8 cellular contexts compared by ENCODE assay signal in genomic region chr2:218368150-218368528, GRCh38. TPM values are rescaled to one million over a fixed set of nuclear protein-coding genes. Genes with fewer than 3 reads are reported as not detected.
A peak's percentile ranks its signal among the peaks of the same experiment; 100 is the strongest.
DNase-seq lines count a peak whose midpoint lies in the region; ATAC-seq and TF ChIP-seq lines count a peak whose summit lies in the region.

No MANE protein-coding gene starts in this region.

- H4K20me1 ChIP-seq in SK-N-SH (ENCODE audit: insufficient read depth): no peaks in the 10 kb centered on the region

- POLR2A ChIA-PET in SK-N-SH (lab: Yijun Ruan, JAX): no interaction called here

- in situ Hi-C loops in gastrocnemius medialis (cut with MboI; ENCODE audit: low sequenced_read_pairs in 4 of 4): loop anchor here in 1 of 4 donors (25.0 kb wide), 1 partner anchor 181 kb away; no protein-coding TSS in a partner anchor

- H3K4me1 ChIP-seq in left ventricle myocardium inferior (peaks cover 21% of the 10 kb centered on the region), gastrocnemius medialis (peaks cover 0 to 5% of the 10 kb centered on the region in 2 donors), SK-N-SH (ENCODE audit: control insufficient read depth in 1 of 2, insufficient read depth in 2 of 2, low read depth in 1 of 2, low read length in 1 of 2) (no peaks in the 10 kb centered on the region; a peak in 1 of 4 replicates)

- CTCF ChIA-PET in SK-N-SH (lab: Yijun Ruan, JAX): interaction anchor here (1.6 kb wide), 1 partner anchor 28 kb away, joined by 4 read pairs; no protein-coding TSS in a partner anchor

- no peaks in the 10 kb centered on the region for H3K9me2 ChIP-seq in SK-N-SH

- no peak for TF ChIP-seq EP300 in SK-N-SH (IDR thresholded peaks at IDR 0.05; ENCODE audit: borderline replicate concordance in 1 of 2, low read depth in 1 of 2, low read length in 1 of 2)

- H3K27me3 ChIP-seq in left ventricle myocardium inferior (ENCODE audit: low read depth) (no peaks in the 10 kb centered on the region), gastrocnemius medialis (no peaks in the 10 kb centered on the region), SK-N-SH (ENCODE audit: insufficient read depth) (no peaks in the 10 kb centered on the region)

- H3K36me3 ChIP-seq in left ventricle myocardium inferior: no peaks in the 10 kb centered on the region
- no peaks in the 10 kb centered on the region for H3K36me3 ChIP-seq in gastrocnemius medialis
- H3K36me3 ChIP-seq in SK-N-SH (replicated peaks in 1 of 2; ENCODE audit: control insufficient read depth in 1 of 2, insufficient read depth in 2 of 2, low read length in 1 of 2): no peaks in the 10 kb centered on the region

- H2AFZ ChIP-seq in SK-N-SH (ENCODE audit: low read depth): no peak overlapping the region

- no peak for TF ChIP-seq CTCF in GM12864 (IDR thresholded peaks at IDR 0.05; ENCODE audit: low read depth, low read length, missing control alignments)
- TF ChIP-seq CTCF in WI38 (IDR thresholded peaks at IDR 0.05; ENCODE audit: low read depth, low read length): no peak
- TF ChIP-seq CTCF in left ventricle myocardium inferior (IDR thresholded peaks at IDR 0.05; ENCODE audit: borderline replicate concordance): no peak
- TF ChIP-seq CTCF in gastrocnemius medialis (IDR thresholded peaks at IDR 0.05 in 4 of 5, conservative IDR thresholded peaks at IDR 0.05 in 1 of 5): no peak
- TF ChIP-seq CTCF in SK-N-SH (IDR thresholded peaks at IDR 0.05): no peak

- intact Hi-C loops in left ventricle myocardium inferior (cut with micrococcal nuclease): no loop called here
- intact Hi-C loops in gastrocnemius medialis (cut with DNase I; ENCODE audit: low total_unique reads): no loop called here

- H3K79me2 ChIP-seq in SK-N-SH (ENCODE audit: insufficient read depth): no peaks in the 10 kb centered on the region

- peak overlapping the region; percentile 96 for H3K27ac ChIP-seq in left ventricle myocardium inferior (replicated peaks)
- H3K27ac ChIP-seq in gastrocnemius medialis: peak overlapping the region; percentile 76 to 87 (median 80)
- no peak overlapping the region for H3K27ac ChIP-seq in SK-N-SH (ENCODE audit: low read depth in 2 of 2, low read length in 1 of 2)

- H3K4me2 ChIP-seq in SK-N-SH: no peak overlapping the region

- WGBS in SK-N-SH (ENCODE audit: low lambda C conversion rate): 87% methylated on average over 21 of the region's 21 CpGs

- TF ChIP-seq POLR2A in gastrocnemius medialis (IDR thresholded peaks at IDR 0.05): no peak

- H3F3A ChIP-seq in SK-N-SH (replicated peaks; ENCODE audit: insufficient read depth): no peaks in the 10 kb centered on the region

- H3K9me3 ChIP-seq in left ventricle myocardium inferior (replicated peaks): peaks cover 7% of the 10 kb centered on the region
- H3K9me3 ChIP-seq in gastrocnemius medialis: no peaks in the 10 kb centered on the region
- no peaks in the 10 kb centered on the region for H3K9me3 ChIP-seq in SK-N-SH

- no peak for ATAC-seq in gastrocnemius medialis
- ATAC-seq in HG03135 (IDR thresholded peaks at IDR 0.05; ENCODE audit: unreplicated experiment): no peak

- TF ChIP-seq RAD21 in SK-N-SH (IDR thresholded peaks at IDR 0.05; ENCODE audit: low read length): no peak

- no peak overlapping the region for H3K9ac ChIP-seq in SK-N-SH

- H3K4me3 ChIP-seq in GM12864 (ENCODE audit: low read depth, low read length) (peak overlapping the region; percentile 68), WI38 (ENCODE audit: low read depth, low read length) (peak overlapping the region; percentile 32), left ventricle myocardium inferior (peak overlapping the region; percentile 76), gastrocnemius medialis (peak overlapping the region; percentile 45 to 69 (median 62)), SK-N-SH (ENCODE audit: low read depth in 2 of 2, low read length in 1 of 2) (peak overlapping the region in 1 of 2 experiments; percentile 15; a peak in 1 of 4 replicates)

- DNase-seq in GM12864 (ENCODE audit: low read depth): no peak
- no peak for DNase-seq in left ventricle myocardium inferior
- no peak for DNase-seq in gastrocnemius medialis
- no peak for DNase-seq in COLO668 (lab: John Stamatoyannopoulos, UW; ENCODE audit: unreplicated experiment)
- no peak for DNase-seq in COR-L47 (lab: John Stamatoyannopoulos, UW)
- DNase-seq in SK-N-SH: no peak

TF ChIP-seq in SK-N-SH, 30 proteins besides CTCF, POLR2A, EP300 and RAD21 (continues in another document):
- TF ChIP-seq TCF12 (IDR thresholded peaks at IDR 0.05): no peak
- no peak for TF ChIP-seq JUND (IDR thresholded peaks at IDR 0.05)
- no peak for TF ChIP-seq MXI1 (IDR thresholded peaks at IDR 0.05; ENCODE audit: low read depth, low read length)
- TF ChIP-seq GATA2 (CRISPR knock-in tag; IDR thresholded peaks at IDR 0.05): no peak
- TF ChIP-seq USF2 (IDR thresholded peaks at IDR 0.05; ENCODE audit: borderline replicate concordance, low read depth, low read length): no peak
- no peak for TF ChIP-seq MAX (IDR thresholded peaks at IDR 0.05; ENCODE audit: low read depth)
- no peak for TF ChIP-seq USF1 (IDR thresholded peaks at IDR 0.05; ENCODE audit: borderline replicate concordance, low read depth)
- TF ChIP-seq TAF1 (IDR thresholded peaks at IDR 0.05; ENCODE audit: borderline replicate concordance, low read depth, low read length): no peak
- no peak for TF ChIP-seq ZBTB33 (IDR thresholded peaks at IDR 0.05; ENCODE audit: borderline replicate concordance, low read depth)
- TF ChIP-seq RCOR1 (IDR thresholded peaks at IDR 0.05; ENCODE audit: low read length): no peak
- TF ChIP-seq SIN3A (IDR thresholded peaks at IDR 0.05; ENCODE audit: borderline replicate concordance, low read depth, low read length): no peak
- TF ChIP-seq NRF1 (IDR thresholded peaks at IDR 0.05; ENCODE audit: low read depth, low read length): no peak
- TF ChIP-seq EZH2phosphoT487 (IDR thresholded peaks at IDR 0.05; ENCODE audit: borderline replicate concordance, low read depth): no peak
- no peak for TF ChIP-seq RXRA (IDR thresholded peaks at IDR 0.05; ENCODE audit: borderline replicate concordance, low read depth)

RNA-seq across cellular contexts. Expression of gene CATIP, which starts 11.5 kb away (rescaled TPM):
- total RNA-seq in left ventricle myocardium inferior: not detected
- not detected for total RNA-seq in gastrocnemius medialis
- polyA plus RNA-seq in SK-N-SH (2012; rRNA removed): 0.18 and 0.26 TPM in 2 replicates
- polyA plus RNA-seq in SK-N-SH (2012; cell fraction: cytosol; rRNA removed): 0.08 and 0.12 TPM in 2 replicates
- 0.64 and 0.94 TPM in 2 replicates for polyA plus RNA-seq in SK-N-SH (2012; cell fraction: nucleus; rRNA removed)

RNA-seq across cellular contexts. Expression of gene SLC11A1, which starts 13.9 kb away (rescaled TPM):
- total RNA-seq in left ventricle myocardium inferior (6.4 TPM), gastrocnemius medialis (1 to 10 TPM; 1.1 to 6.3 (median 4.5) TPM)
- polyA plus RNA-seq in SK-N-SH (2012; rRNA removed): 0.26 and 0.31 TPM in 2 replicates
- polyA plus RNA-seq in SK-N-SH (2012; cell fraction: cytosol; rRNA removed): 0.13 and 0.24 TPM in 2 replicates
- polyA plus RNA-seq in SK-N-SH (2012; cell fraction: nucleus; rRNA removed): 0.25 and 0.56 TPM in 2 replicates

RNA-seq across cellular contexts. Expression of gene CTDSP1, which starts 31.5 kb away (rescaled TPM):
- total RNA-seq in left ventricle myocardium inferior (81.5 TPM), gastrocnemius medialis (10 to 100 TPM; 46.7 to 77.4 (median 53.6) TPM)
- 78.5 and 88.0 TPM in 2 replicates for polyA plus RNA-seq in SK-N-SH (2012; rRNA removed)
- 36.6 and 51.6 TPM in 2 replicates for polyA plus RNA-seq in SK-N-SH (2012; cell fraction: cytosol; rRNA removed)
- 82.0 and 102 TPM in 2 replicates for polyA plus RNA-seq in SK-N-SH (2012; cell fraction: nucleus; rRNA removed)

RNA-seq across cellular contexts. Expression of gene VIL1, which starts 50.8 kb away (rescaled TPM):
- total RNA-seq in left ventricle myocardium inferior: not detected
- total RNA-seq in gastrocnemius medialis: 1 to 10 TPM in 1 of 4 donors, under 1 TPM in 1, not detected in 2; 0.03 to 1.8 TPM
- polyA plus RNA-seq in SK-N-SH (2012; rRNA removed): under 0.01 and 0.02 TPM in 2 replicates
- polyA plus RNA-seq in SK-N-SH (2012; cell fraction: cytosol; rRNA removed): not detected in 2 replicates
- 0.05 and 0.10 TPM in 2 replicates for polyA plus RNA-seq in SK-N-SH (2012; cell fraction: nucleus; rRNA removed)

Comparison
In these comparisons a context has a peak if more than half of its experiments do, and no peak if none do; other contexts are left out.
1. H3K27ac ChIP-seq: peak in left ventricle myocardium inferior (single experiment) and gastrocnemius medialis (4 of 4); none in SK-N-SH (0 of 2).